Comparison of ENCODE assay signal across 8 cellular contexts in the genomic region with DNA sequence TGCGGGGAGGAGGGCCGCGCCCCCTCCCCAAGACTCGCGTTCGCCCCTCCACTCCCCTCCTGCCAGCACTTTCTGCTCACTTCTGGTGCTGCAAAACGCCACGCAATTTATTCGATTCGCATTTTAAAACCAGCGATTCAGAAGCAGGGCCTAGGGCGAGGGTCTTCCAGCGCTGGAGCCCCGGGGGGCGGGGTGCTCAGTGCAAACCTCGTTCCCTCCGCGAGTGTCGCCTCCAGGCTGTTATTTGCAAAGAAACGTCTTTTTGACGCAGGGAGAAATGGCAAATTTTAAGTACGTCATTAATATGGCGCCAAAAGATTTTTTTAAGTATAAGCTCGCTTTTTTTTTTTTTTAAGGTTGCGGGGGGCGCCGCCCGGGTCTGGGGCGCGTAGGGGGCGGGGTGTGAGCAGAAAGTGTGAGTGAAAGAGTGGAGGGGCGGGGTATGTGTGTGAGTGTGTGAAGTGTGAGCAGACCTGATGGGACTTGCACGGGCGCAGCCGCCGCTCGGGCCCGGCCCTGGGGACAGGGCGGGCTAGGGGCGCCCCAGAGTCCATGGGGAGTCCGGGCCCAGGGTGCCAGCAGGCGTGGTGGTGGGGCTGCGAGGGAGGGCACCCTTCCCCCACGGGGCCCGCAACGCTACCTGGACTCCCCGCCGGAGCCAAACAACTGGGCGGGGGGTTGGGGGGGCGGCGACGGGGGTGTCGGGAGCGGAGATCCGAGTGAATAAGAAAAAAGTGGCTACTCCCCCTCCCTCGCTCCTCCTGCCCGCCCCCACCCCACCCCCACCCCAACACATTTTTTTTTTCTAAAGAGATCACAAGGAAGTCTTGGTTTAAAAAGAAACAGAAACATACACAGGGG. TPM values are rescaled to one million over a fixed set of nuclear protein-coding genes. Genes with fewer than 3 reads are reported as not detected.
DNase-seq lines count a peak whose midpoint lies in the region; ATAC-seq and TF ChIP-seq lines count a peak whose summit lies in the region.

A gene (plus strand): TSS at position 845 of the 861 bp plus-strand sequence. CDS start 10,188 bp downstream, outside the sequence.

- peak within 1 kb of the TSS; percentile 99 for H3K27ac ChIP-seq in KOPT-K1 (ENCODE audit: low read depth, low read length, poor library complexity, severe bottlenecking)
- peak within 1 kb of the TSS; percentile 98 for H3K27ac ChIP-seq in urinary bladder (ENCODE audit: low read depth)

- peak; percentile 49 for ATAC-seq in left ventricle myocardium superior

- peaks cover 6% of the 10 kb centered on the region; the same call in 1 of the 2 replicates for H3K36me3 ChIP-seq in KOPT-K1 (ENCODE audit: insufficient read depth, low read length)
- H3K36me3 ChIP-seq in urinary bladder (ENCODE audit: insufficient read depth), result no peaks in the 10 kb centered on the region

- peak within 1 kb of the TSS; percentile 90 for H3K4me3 ChIP-seq in urinary bladder (ENCODE audit: low read depth, low read length)

- WGBS in urinary bladder, result under 1% methylated on average over 57 of the region's 57 CpGs

- H3K4me1 ChIP-seq in urinary bladder (ENCODE audit: insufficient read depth), result peaks cover 4% of the 10 kb centered on the region

- intact Hi-C loops in T-helper 2 cell treated with Interferon-gamma antibody and Interleukin-4, amounts not matched to agents 100 ng/mL and 5 ng/mL, for 36 hours (cut with micrococcal nuclease), result loop anchor here (1.0 to 10.0 kb wide), 8 partner anchors 22 to 520 kb away; a partner anchor contains a TSS
- intact Hi-C loops in left ventricle myocardium superior (cut with micrococcal nuclease), result no loop called here

- DNase-seq in CMK (ENCODE audit: low read depth), result peak; percentile 61
- peak; percentile 90 for DNase-seq in GM20000 (ENCODE audit: low spot score)
- peak in 51 of 56 donors; percentile 11 to 89 (median 58) for DNase-seq in amygdala (lab: John Stamatoyannopoulos, UW)
- peak; percentile 83 for DNase-seq in left ventricle myocardium superior
- DNase-seq in pulmonary artery endothelial cell (ENCODE audit: low read depth, low spot score), result no peak

- H3K9me3 ChIP-seq in KOPT-K1 (ENCODE audit: insufficient read depth, low read length, poor library complexity, severe bottlenecking), result no peaks in the 10 kb centered on the region

- no peak for TF ChIP-seq CTCF in GM20000 (IDR thresholded peaks at IDR 0.05; ENCODE audit: extremely low read depth, missing control alignments)

RNA-seq across cellular contexts. Expression of the gene that starts here (rescaled TPM):
- 81.0 and 81.1 TPM in 2 replicates for total RNA-seq in T-helper 2 cell treated with Interferon-gamma antibody and Interleukin-4, amounts not matched to agents 100 ng/mL and 5 ng/mL, for 36 hours
- total RNA-seq in left ventricle myocardium superior, result 28.7 TPM
- 23.7 and 29.7 TPM in 2 replicates for total RNA-seq in pulmonary artery endothelial cell
- 8.9 TPM for total RNA-seq in urinary bladder
- 41.2 TPM for polyA plus RNA-seq in urinary bladder
